In the genomic region with DNA sequence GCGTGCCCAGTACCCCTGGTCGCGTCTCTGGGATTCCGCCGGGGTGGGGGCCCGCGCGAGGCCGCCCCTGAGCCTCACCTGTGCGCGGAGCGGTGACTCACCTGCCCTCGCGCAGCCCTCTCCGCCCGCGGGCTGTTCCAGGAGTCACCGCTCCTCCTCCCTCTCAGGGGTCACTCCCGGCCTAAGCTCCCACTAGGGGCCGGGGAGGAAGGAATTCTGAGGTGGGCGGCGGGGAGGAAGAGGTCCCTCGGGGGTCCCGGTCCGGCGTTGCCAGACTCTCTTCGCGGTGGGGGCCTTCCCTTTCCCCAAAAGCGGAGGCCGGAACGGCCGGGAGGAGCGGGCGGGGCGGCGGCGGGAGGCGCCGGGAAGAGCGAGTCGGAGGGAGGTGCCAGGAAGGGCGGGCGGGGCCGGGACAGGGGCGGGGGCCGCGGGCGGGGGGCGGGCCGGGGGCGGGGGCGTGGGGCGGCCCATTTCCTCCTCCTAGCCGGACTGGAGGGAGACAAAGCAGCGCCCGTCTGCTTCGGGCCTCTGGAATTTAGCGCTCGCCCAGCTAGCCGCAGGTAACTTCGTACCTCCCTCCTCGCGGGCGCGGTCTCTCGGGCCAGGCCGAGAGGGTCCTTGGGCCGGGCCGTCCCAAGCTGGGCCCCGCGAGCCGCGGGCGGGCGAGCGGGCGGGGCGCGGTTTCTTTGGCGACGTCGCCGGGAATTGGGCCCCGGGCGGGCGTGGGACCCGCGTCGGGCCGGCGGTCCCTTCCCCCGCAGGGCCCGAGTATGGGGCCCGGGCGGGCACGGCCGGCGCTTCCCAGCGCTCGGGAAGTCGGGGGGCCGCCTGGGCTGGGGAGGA, we compare ENCODE assay signal across 1 cellular context.
TF ChIP-seq lines count a peak whose summit lies in the region.

CTNNA1 (plus strand) TSS at position 475 of the 843 bp plus-strand sequence. CDS start 28,500 bp downstream, outside the sequence.

TF ChIP-seq in WTC11, 78 proteins besides CTCF, POLR2A, EP300 and RAD21 (continued from another document):
- TF ChIP-seq, protein P1, sequence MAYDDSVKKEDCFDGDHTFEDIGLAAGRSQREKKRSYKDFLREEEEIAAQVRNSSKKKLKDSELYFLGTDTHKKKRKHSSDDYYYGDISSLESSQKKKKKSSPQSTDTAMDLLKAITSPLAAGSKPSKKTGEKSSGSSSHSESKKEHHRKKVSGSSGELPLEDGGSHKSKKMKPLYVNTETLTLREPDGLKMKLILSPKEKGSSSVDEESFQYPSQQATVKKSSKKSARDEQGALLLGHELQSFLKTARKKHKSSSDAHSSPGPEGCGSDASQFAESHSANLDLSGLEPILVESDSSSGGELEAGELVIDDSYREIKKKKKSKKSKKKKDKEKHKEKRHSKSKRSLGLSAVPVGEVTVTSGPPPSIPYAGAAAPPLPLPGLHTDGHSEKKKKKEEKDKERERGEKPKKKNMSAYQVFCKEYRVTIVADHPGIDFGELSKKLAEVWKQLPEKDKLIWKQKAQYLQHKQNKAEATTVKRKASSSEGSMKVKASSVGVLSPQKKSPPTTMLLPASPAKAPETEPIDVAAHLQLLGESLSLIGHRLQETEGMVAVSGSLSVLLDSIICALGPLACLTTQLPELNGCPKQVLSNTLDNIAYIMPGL (CRISPR knock-in tag; IDR thresholded peaks at IDR 0.05), result peak; percentile 32
- no peak for TF ChIP-seq ETV6 (CRISPR knock-in tag; IDR thresholded peaks at IDR 0.05)
- TF ChIP-seq, protein P2, sequence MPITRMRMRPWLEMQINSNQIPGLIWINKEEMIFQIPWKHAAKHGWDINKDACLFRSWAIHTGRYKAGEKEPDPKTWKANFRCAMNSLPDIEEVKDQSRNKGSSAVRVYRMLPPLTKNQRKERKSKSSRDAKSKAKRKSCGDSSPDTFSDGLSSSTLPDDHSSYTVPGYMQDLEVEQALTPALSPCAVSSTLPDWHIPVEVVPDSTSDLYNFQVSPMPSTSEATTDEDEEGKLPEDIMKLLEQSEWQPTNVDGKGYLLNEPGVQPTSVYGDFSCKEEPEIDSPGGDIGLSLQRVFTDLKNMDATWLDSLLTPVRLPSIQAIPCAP (CRISPR knock-in tag; IDR thresholded peaks at IDR 0.05), result no peak
- TF ChIP-seq ZNF121 (CRISPR knock-in tag; IDR thresholded peaks at IDR 0.05), result no peak
- no peak for TF ChIP-seq JAZF1 (CRISPR knock-in tag; IDR thresholded peaks at IDR 0.05)
- TF ChIP-seq, protein P3, sequence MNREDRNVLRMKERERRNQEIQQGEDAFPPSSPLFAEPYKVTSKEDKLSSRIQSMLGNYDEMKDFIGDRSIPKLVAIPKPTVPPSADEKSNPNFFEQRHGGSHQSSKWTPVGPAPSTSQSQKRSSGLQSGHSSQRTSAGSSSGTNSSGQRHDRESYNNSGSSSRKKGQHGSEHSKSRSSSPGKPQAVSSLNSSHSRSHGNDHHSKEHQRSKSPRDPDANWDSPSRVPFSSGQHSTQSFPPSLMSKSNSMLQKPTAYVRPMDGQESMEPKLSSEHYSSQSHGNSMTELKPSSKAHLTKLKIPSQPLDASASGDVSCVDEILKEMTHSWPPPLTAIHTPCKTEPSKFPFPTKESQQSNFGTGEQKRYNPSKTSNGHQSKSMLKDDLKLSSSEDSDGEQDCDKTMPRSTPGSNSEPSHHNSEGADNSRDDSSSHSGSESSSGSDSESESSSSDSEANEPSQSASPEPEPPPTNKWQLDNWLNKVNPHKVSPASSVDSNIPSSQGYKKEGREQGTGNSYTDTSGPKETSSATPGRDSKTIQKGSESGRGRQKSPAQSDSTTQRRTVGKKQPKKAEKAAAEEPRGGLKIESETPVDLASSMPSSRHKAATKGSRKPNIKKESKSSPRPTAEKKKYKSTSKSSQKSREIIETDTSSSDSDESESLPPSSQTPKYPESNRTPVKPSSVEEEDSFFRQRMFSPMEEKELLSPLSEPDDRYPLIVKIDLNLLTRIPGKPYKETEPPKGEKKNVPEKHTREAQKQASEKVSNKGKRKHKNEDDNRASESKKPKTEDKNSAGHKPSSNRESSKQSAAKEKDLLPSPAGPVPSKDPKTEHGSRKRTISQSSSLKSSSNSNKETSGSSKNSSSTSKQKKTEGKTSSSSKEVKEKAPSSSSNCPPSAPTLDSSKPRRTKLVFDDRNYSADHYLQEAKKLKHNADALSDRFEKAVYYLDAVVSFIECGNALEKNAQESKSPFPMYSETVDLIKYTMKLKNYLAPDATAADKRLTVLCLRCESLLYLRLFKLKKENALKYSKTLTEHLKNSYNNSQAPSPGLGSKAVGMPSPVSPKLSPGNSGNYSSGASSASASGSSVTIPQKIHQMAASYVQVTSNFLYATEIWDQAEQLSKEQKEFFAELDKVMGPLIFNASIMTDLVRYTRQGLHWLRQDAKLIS (CRISPR knock-in tag; IDR thresholded peaks at IDR 0.05; ENCODE audit: borderline replicate concordance), result no peak
- TF ChIP-seq, protein P4, sequence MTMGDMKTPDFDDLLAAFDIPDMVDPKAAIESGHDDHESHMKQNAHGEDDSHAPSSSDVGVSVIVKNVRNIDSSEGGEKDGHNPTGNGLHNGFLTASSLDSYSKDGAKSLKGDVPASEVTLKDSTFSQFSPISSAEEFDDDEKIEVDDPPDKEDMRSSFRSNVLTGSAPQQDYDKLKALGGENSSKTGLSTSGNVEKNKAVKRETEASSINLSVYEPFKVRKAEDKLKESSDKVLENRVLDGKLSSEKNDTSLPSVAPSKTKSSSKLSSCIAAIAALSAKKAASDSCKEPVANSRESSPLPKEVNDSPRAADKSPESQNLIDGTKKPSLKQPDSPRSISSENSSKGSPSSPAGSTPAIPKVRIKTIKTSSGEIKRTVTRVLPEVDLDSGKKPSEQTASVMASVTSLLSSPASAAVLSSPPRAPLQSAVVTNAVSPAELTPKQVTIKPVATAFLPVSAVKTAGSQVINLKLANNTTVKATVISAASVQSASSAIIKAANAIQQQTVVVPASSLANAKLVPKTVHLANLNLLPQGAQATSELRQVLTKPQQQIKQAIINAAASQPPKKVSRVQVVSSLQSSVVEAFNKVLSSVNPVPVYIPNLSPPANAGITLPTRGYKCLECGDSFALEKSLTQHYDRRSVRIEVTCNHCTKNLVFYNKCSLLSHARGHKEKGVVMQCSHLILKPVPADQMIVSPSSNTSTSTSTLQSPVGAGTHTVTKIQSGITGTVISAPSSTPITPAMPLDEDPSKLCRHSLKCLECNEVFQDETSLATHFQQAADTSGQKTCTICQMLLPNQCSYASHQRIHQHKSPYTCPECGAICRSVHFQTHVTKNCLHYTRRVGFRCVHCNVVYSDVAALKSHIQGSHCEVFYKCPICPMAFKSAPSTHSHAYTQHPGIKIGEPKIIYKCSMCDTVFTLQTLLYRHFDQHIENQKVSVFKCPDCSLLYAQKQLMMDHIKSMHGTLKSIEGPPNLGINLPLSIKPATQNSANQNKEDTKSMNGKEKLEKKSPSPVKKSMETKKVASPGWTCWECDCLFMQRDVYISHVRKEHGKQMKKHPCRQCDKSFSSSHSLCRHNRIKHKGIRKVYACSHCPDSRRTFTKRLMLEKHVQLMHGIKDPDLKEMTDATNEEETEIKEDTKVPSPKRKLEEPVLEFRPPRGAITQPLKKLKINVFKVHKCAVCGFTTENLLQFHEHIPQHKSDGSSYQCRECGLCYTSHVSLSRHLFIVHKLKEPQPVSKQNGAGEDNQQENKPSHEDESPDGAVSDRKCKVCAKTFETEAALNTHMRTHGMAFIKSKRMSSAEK (CRISPR knock-in tag; IDR thresholded peaks at IDR 0.05; ENCODE audit: borderline replicate concordance), result no peak
- no peak for TF ChIP-seq GRHL2 (CRISPR knock-in tag; IDR thresholded peaks at IDR 0.05; ENCODE audit: insufficient replicate concordance, severe bottlenecking)
- TF ChIP-seq, protein P5, sequence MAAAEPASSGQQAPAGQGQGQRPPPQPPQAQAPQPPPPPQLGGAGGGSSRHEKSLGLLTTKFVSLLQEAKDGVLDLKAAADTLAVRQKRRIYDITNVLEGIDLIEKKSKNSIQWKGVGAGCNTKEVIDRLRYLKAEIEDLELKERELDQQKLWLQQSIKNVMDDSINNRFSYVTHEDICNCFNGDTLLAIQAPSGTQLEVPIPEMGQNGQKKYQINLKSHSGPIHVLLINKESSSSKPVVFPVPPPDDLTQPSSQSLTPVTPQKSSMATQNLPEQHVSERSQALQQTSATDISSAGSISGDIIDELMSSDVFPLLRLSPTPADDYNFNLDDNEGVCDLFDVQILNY (CRISPR knock-in tag; IDR thresholded peaks at IDR 0.05), result 0 out of 2 replicates have a peak, but pooled peaks have one; percentile 47
- 0 out of 2 replicates have a peak, but pooled peaks have one; percentile 53 for TF ChIP-seq ELF4 (CRISPR knock-in tag; IDR thresholded peaks at IDR 0.05; ENCODE audit: low read depth)
- TF ChIP-seq ESRRA (CRISPR knock-in tag; IDR thresholded peaks at IDR 0.05; ENCODE audit: borderline replicate concordance), result no peak
- TF ChIP-seq, protein P6, sequence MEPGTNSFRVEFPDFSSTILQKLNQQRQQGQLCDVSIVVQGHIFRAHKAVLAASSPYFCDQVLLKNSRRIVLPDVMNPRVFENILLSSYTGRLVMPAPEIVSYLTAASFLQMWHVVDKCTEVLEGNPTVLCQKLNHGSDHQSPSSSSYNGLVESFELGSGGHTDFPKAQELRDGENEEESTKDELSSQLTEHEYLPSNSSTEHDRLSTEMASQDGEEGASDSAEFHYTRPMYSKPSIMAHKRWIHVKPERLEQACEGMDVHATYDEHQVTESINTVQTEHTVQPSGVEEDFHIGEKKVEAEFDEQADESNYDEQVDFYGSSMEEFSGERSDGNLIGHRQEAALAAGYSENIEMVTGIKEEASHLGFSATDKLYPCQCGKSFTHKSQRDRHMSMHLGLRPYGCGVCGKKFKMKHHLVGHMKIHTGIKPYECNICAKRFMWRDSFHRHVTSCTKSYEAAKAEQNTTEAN (CRISPR knock-in tag; IDR thresholded peaks at IDR 0.05), result 0 out of 2 replicates have a peak, but pooled peaks have one; percentile 30
- no peak for TF ChIP-seq TEAD4 (CRISPR knock-in tag; IDR thresholded peaks at IDR 0.05)
- no peak; the same call in 1 of the 2 replicates for TF ChIP-seq KAT7 (CRISPR knock-in tag; IDR thresholded peaks at IDR 0.05; ENCODE audit: borderline replicate concordance)
- TF ChIP-seq TEAD1 (CRISPR knock-in tag; IDR thresholded peaks at IDR 0.05), result peak; percentile 12; the same call in 1 of the 2 replicates
- no peak for TF ChIP-seq ATF3 (CRISPR knock-in tag; conservative IDR thresholded peaks at IDR 0.05)
- no peak for TF ChIP-seq RELA (CRISPR knock-in tag; IDR thresholded peaks at IDR 0.05; ENCODE audit: borderline replicate concordance)
- TF ChIP-seq ZNF232 (CRISPR knock-in tag; IDR thresholded peaks at IDR 0.05), result no peak
- TF ChIP-seq ZNF396 (CRISPR knock-in tag; IDR thresholded peaks at IDR 0.05; ENCODE audit: borderline replicate concordance), result no peak
- peak; percentile 39; the same call in 1 of the 2 replicates for TF ChIP-seq MYBL2 (CRISPR knock-in tag; IDR thresholded peaks at IDR 0.05)
- 0 out of 2 replicates have a peak, but pooled peaks have one; percentile 25 for TF ChIP-seq MAX (CRISPR knock-in tag; IDR thresholded peaks at IDR 0.05)
- no peak for TF ChIP-seq OVOL2 (CRISPR knock-in tag; IDR thresholded peaks at IDR 0.05; ENCODE audit: borderline replicate concordance)
- TF ChIP-seq GABPB1 (CRISPR knock-in tag; IDR thresholded peaks at IDR 0.05), result no peak
- TF ChIP-seq JUN (CRISPR knock-in tag; IDR thresholded peaks at IDR 0.05), result no peak; the same call in 1 of the 2 replicates
- no peak for TF ChIP-seq NR2C2 (CRISPR knock-in tag; IDR thresholded peaks at IDR 0.05)
- TF ChIP-seq PRRX2 (CRISPR knock-in tag; IDR thresholded peaks at IDR 0.05), result no peak
- TF ChIP-seq, protein P7, sequence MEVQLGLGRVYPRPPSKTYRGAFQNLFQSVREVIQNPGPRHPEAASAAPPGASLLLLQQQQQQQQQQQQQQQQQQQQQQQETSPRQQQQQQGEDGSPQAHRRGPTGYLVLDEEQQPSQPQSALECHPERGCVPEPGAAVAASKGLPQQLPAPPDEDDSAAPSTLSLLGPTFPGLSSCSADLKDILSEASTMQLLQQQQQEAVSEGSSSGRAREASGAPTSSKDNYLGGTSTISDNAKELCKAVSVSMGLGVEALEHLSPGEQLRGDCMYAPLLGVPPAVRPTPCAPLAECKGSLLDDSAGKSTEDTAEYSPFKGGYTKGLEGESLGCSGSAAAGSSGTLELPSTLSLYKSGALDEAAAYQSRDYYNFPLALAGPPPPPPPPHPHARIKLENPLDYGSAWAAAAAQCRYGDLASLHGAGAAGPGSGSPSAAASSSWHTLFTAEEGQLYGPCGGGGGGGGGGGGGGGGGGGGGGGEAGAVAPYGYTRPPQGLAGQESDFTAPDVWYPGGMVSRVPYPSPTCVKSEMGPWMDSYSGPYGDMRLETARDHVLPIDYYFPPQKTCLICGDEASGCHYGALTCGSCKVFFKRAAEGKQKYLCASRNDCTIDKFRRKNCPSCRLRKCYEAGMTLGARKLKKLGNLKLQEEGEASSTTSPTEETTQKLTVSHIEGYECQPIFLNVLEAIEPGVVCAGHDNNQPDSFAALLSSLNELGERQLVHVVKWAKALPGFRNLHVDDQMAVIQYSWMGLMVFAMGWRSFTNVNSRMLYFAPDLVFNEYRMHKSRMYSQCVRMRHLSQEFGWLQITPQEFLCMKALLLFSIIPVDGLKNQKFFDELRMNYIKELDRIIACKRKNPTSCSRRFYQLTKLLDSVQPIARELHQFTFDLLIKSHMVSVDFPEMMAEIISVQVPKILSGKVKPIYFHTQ (CRISPR knock-in tag; IDR thresholded peaks at IDR 0.05), result no peak
TF ChIP-seq in WTC11: peak in this region for 10.
